In genomic region chr3:139533781-139534443, GRCh38 we compare ENCODE assay signal across 8 cellular contexts. TPM values are rescaled to one million over a fixed set of nuclear protein-coding genes. Genes with fewer than 3 reads are reported as not detected.
A peak's percentile ranks its signal among the peaks of the same experiment; 100 is the strongest.
DNase-seq lines count a peak whose midpoint lies in the region; ATAC-seq and TF ChIP-seq lines count a peak whose summit lies in the region.

No MANE protein-coding gene starts in this region.

- H3K4me3 Mint-ChIP-seq in glutamatergic neuron (ENCODE audit: unreplicated experiment) (peak overlapping the region; percentile 63), HFFc6 (no peak overlapping the region)
- no peak overlapping the region for H3K4me3 Mint-ChIP-seq in activated CD4-positive, alpha-beta T cell treated with anti-CD3 and anti-CD28 coated beads, Interleukin-2, amount 10 ng/mL, durations not matched to agents 7 days and 5 days

- peaks cover 19% of the 10 kb centered on the region for H3K9me3 Mint-ChIP-seq in glutamatergic neuron (ENCODE audit: unreplicated experiment)
- H3K9me3 Mint-ChIP-seq in HFFc6 = peaks cover 28% of the 10 kb centered on the region
- H3K9me3 Mint-ChIP-seq in activated CD4-positive, alpha-beta T cell treated with anti-CD3 and anti-CD28 coated beads, Interleukin-2, amount 10 ng/mL, durations not matched to agents 7 days and 5 days = no peaks in the 10 kb centered on the region

- TF ChIP-seq CTCF in glutamatergic neuron (IDR thresholded peaks at IDR 0.05; ENCODE audit: partially characterized antibody, unreplicated experiment) = no peak
- TF ChIP-seq CTCF in HFFc6 (IDR thresholded peaks at IDR 0.05) = no peak

- POLR2A ChIA-PET in activated CD4-positive, alpha-beta T cell treated with anti-CD3 and anti-CD28 coated beads, Interleukin-2, amount 10 ng/mL, durations not matched to agents 7 days and 5 days (lab: Charles Lee) = no interaction called here

- peak; percentile 52 for ATAC-seq in HG02973 (IDR thresholded peaks at IDR 0.05; ENCODE audit: unreplicated experiment)
- ATAC-seq in HG03097 (IDR thresholded peaks at IDR 0.05; ENCODE audit: low FRiP score, unreplicated experiment) = no peak

- H3K36me3 Mint-ChIP-seq in glutamatergic neuron (ENCODE audit: unreplicated experiment) (peaks cover 8% of the 10 kb centered on the region), HFFc6 (ENCODE audit: low read depth) (no peaks in the 10 kb centered on the region)
- H3K36me3 Mint-ChIP-seq in activated CD4-positive, alpha-beta T cell treated with anti-CD3 and anti-CD28 coated beads, Interleukin-2, amount 10 ng/mL, durations not matched to agents 7 days and 5 days (ENCODE audit: low read depth) = no peaks in the 10 kb centered on the region

- H3K27me3 Mint-ChIP-seq in glutamatergic neuron (ENCODE audit: unreplicated experiment) = peaks cover 14% of the 10 kb centered on the region
- H3K27me3 Mint-ChIP-seq in HFFc6 (ENCODE audit: insufficient read depth) = no peaks in the 10 kb centered on the region; the same call in none of the 2 replicates
- H3K27me3 Mint-ChIP-seq in activated CD4-positive, alpha-beta T cell treated with anti-CD3 and anti-CD28 coated beads, Interleukin-2, amount 10 ng/mL, durations not matched to agents 7 days and 5 days = peaks cover 20% of the 10 kb centered on the region

- H3K27ac Mint-ChIP-seq in glutamatergic neuron (ENCODE audit: unreplicated experiment) (peak overlapping the region; percentile 80), HFFc6 (no peak overlapping the region)
- no peak overlapping the region for H3K27ac Mint-ChIP-seq in activated CD4-positive, alpha-beta T cell treated with anti-CD3 and anti-CD28 coated beads, Interleukin-2, amount 10 ng/mL, durations not matched to agents 7 days and 5 days

- peaks cover 68% of the 10 kb centered on the region for H3K4me1 Mint-ChIP-seq in glutamatergic neuron (ENCODE audit: low read depth, unreplicated experiment)
- H3K4me1 Mint-ChIP-seq in HFFc6 (ENCODE audit: low read depth) = no peaks in the 10 kb centered on the region
- H3K4me1 Mint-ChIP-seq in activated CD4-positive, alpha-beta T cell treated with anti-CD3 and anti-CD28 coated beads, Interleukin-2, amount 10 ng/mL, durations not matched to agents 7 days and 5 days = peaks cover 9% of the 10 kb centered on the region

- CTCF ChIA-PET in activated CD4-positive, alpha-beta T cell treated with anti-CD3 and anti-CD28 coated beads, Interleukin-2, amount 10 ng/mL, durations not matched to agents 7 days and 5 days (lab: Charles Lee) = no interaction called here

- DNase-seq in COR-L47 (lab: John Stamatoyannopoulos, UW) (peak; percentile 88), RPMI7951 (ENCODE audit: low read depth) (peak; percentile 91), glutamatergic neuron (peak; percentile 40), superior temporal gyrus (ENCODE audit: extremely low spot score) (peak; percentile 66), HFFc6 (no peak)
- DNase-seq in activated CD4-positive, alpha-beta T cell treated with anti-CD3 and anti-CD28 coated beads, Interleukin-2, amount 10 ng/mL, durations not matched to agents 7 days and 5 days = no peak

RNA-seq across cellular contexts. Expression of gene RBP1, which starts 5.6 kb away (rescaled TPM):
- total RNA-seq in RPMI7951 (2014; rRNA removed; shearing (Covaris generic)) = 7.2 and 9.3 TPM in 2 replicates
- 497 TPM for total RNA-seq in glutamatergic neuron (ENCODE audit: unreplicated experiment)
- not detected for total RNA-seq in HFFc6 (2021; fragmentation: NEBNext Ultra II Directional; extraction: Animal tissue kit (Norgen Biotek cat#: 25700))
- total RNA-seq in activated CD4-positive, alpha-beta T cell treated with anti-CD3 and anti-CD28 coated beads, Interleukin-2, amount 10 ng/mL, durations not matched to agents 7 days and 5 days = not detected

RNA-seq across cellular contexts. Expression of gene RBP2, which starts 57.6 kb away (rescaled TPM):
- total RNA-seq in RPMI7951 (2014; rRNA removed; shearing (Covaris generic)) = not detected in 2 replicates
- total RNA-seq in glutamatergic neuron (ENCODE audit: unreplicated experiment) = not detected
- total RNA-seq in HFFc6 (2021; fragmentation: NEBNext Ultra II Directional; extraction: Animal tissue kit (Norgen Biotek cat#: 25700)) = not detected
- not detected for total RNA-seq in activated CD4-positive, alpha-beta T cell treated with anti-CD3 and anti-CD28 coated beads, Interleukin-2, amount 10 ng/mL, durations not matched to agents 7 days and 5 days

Comparison
In these comparisons a context has a peak if more than half of its experiments do, and no peak if none do; other contexts are left out.
1. DNase-seq: peak in COR-L47 (single experiment), RPMI7951 (single experiment), glutamatergic neuron (single experiment) and superior temporal gyrus (single experiment); none in HFFc6 (single experiment) and activated CD4-positive, alpha-beta T cell treated with anti-CD3 and anti-CD28 coated beads, Interleukin-2, amount 10 ng/mL, durations not matched to agents 7 days and 5 days (single experiment).
2. RNA of gene RBP1, which starts 5.6 kb away (total RNA-seq): 497 TPM in glutamatergic neuron (single experiment); 7.2 to 9.3 TPM in RPMI7951, not detected in HFFc6 and not detected in activated CD4-positive, alpha-beta T cell treated with anti-CD3 and anti-CD28 coated beads, Interleukin-2, amount 10 ng/mL, durations not matched to agents 7 days and 5 days; every median in the first group is over 10 times any median in the second.